ENCODE assay signal across 21 cellular contexts in the genomic region with DNA sequence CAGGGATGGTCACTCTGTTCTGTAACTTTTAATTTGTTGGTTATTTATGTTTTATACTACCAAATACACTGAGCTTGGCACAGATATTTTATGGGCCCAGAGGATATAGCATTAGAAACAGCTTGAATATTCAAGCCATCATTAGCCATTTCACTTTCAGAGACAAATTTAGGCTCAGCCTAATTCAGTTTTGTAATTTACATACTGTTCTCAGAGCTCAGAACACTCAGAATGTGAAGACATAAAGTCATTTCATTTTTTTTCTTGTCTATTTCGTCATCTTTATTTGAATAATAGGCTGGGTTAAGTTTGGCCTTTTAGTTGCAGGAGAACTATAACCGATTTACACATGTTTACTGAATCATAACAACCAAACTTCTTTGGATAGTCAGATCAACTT.
DNase-seq lines count a peak whose midpoint lies in the region; ATAC-seq and TF ChIP-seq lines count a peak whose summit lies in the region.
"Had no signal": no experiment of that assay in that cellular context is flagged by ENCODE, and none has a peak within 500 bp of the region (broad histone marks: within the 10 kb centered on the region; RNA-seq: fewer than 3 reads in every experiment).

No MANE protein-coding gene starts in this region.

- H2AK9ac ChIP-seq in IMR-90 (replicated peaks; ENCODE audit: low read depth, low read length, poor library complexity): no peak overlapping the region

- BruUV-seq in IMR-90 (replicated peaks; lab: Mats Ljungman, UMichigan): no TSS peak

- H3K4me1 ChIP-seq in IMR-90 (ENCODE audit: control insufficient read depth, insufficient read depth, low read length): no peaks in the 10 kb centered on the region
- H3K4me1 ChIP-seq: left ventricle myocardium inferior had no signal

- TF ChIP-seq CTCF in GM13977 (IDR thresholded peaks at IDR 0.05; ENCODE audit: extremely low read depth, insufficient read depth, missing control alignments) (no peak), IMR-90 (conservative IDR thresholded peaks at IDR 0.05; ENCODE audit: low read depth, low read length) (no peak), foreskin fibroblast (IDR thresholded peaks at IDR 0.05; ENCODE audit: low read depth, low read length) (no peak)

- no peaks in the 10 kb centered on the region for H3K27me3 ChIP-seq in IMR-90 (ENCODE audit: control insufficient read depth, insufficient read depth, low read length)

- dilution Hi-C loops in IMR-90 (cut with HindIII; ENCODE audit: low sequenced_read_pairs, unreplicated experiment): no loop called here

- no peak overlapping the region for H3K18ac ChIP-seq in IMR-90 (ENCODE audit: low read depth, low read length)

- H2BK5ac ChIP-seq in IMR-90 (ENCODE audit: low read depth, low read length, poor library complexity, severe bottlenecking): no peak overlapping the region

- H3K9me1 ChIP-seq in IMR-90 (ENCODE audit: insufficient read depth, low read length): no peaks in the 10 kb centered on the region

- no peak overlapping the region for H3K4me3 ChIP-seq in IMR-90 (ENCODE audit: insufficient read depth, low read depth, low read length)
- H3K4me3 ChIP-seq in foreskin fibroblast (ENCODE audit: low read depth in 1 of 2, low read length in 2 of 2): no peak overlapping the region
- H3K4me3 ChIP-seq: K562, left ventricle myocardium inferior, mucosa of descending colon had no signal

- H2BK120ac ChIP-seq in IMR-90 (ENCODE audit: low read depth, low read length): no peak overlapping the region

- H3K23ac ChIP-seq in IMR-90 (ENCODE audit: low read depth, low read length): no peak overlapping the region

- intact Hi-C loops in IMR-90 (cut with micrococcal nuclease): loop anchor here (1.0 kb wide), 1 partner anchor 262 kb away; no protein-coding TSS in a partner anchor

- POLR2A ChIA-PET in IMR-90 (lab: Charles Lee; ENCODE audit: unreplicated experiment): no interaction called here

- H2AFZ ChIP-seq in IMR-90 (replicated peaks; ENCODE audit: low read length, poor library complexity): no peak overlapping the region

- no peak overlapping the region for H3K27ac ChIP-seq in IMR-90 (ENCODE audit: insufficient read depth, low read length)
- H3K27ac ChIP-seq: C4-2B, left ventricle myocardium inferior had no signal

- H3K79me1 ChIP-seq in IMR-90 (ENCODE audit: low read depth in 1 of 2, low read length in 2 of 2): no peaks in the 10 kb centered on the region

- no peak overlapping the region for H3K4me2 ChIP-seq in IMR-90 (ENCODE audit: low read depth, low read length)
- H3K4me2 ChIP-seq: SK-N-SH had no signal

- H3K9ac ChIP-seq in IMR-90 (ENCODE audit: low read depth, low read length): no peak overlapping the region
- H3K9ac ChIP-seq: SK-N-SH had no signal

- H4K8ac ChIP-seq in IMR-90 (ENCODE audit: low read depth in 2 of 2, low read length in 2 of 2): no peak overlapping the region

- CTCF ChIA-PET in IMR-90 (lab: Yijun Ruan, JAX): interaction anchor here (1.1 kb wide), 1 partner anchor 198 kb away, joined by 3 read pairs; no protein-coding TSS in a partner anchor

- no peak overlapping the region for H3K56ac ChIP-seq in IMR-90 (ENCODE audit: extremely low read depth, insufficient read depth, low read length)

- H3K9me3 ChIP-seq in IMR-90 (ENCODE audit: control insufficient read depth, insufficient read depth, low read length): no peaks in the 10 kb centered on the region
- H3K9me3 ChIP-seq: left ventricle myocardium inferior, mucosa of descending colon, SK-N-SH had no signal

- no peak for TF ChIP-seq POLR2A in IMR-90 (IDR thresholded peaks at IDR 0.05; ENCODE audit: low read depth, low read length)

- WGBS in IMR-90 (ENCODE audit: extremely low coverage in 2 of 2, insufficient read length in 1 of 2), 2 experiments: no CpG with 5 or more reads among the region's 2 CpGs

- no peak overlapping the region for H2BK20ac ChIP-seq in IMR-90 (ENCODE audit: low read depth, low read length)

- H4K20me1 ChIP-seq in IMR-90 (ENCODE audit: insufficient read depth, low read length): no peaks in the 10 kb centered on the region

- TF ChIP-seq RAD21 in IMR-90 (IDR thresholded peaks at IDR 0.05; ENCODE audit: low read length): no peak

- H3K14ac ChIP-seq in IMR-90 (replicated peaks; ENCODE audit: low read depth, low read length): no peak overlapping the region

- in situ Hi-C loops in GM13977 (cut with MboI; ENCODE audit: low pct_unique_long_range_greater_than_20kb, low sequenced_read_pairs, unreplicated experiment) (loop anchor here (10.0 kb wide), 2 partner anchors 219 to 669 kb away; no protein-coding TSS in a partner anchor), IMR-90 (cut with MboI; ENCODE audit: low sequenced_read_pairs) (loop anchor here (10.0 kb wide), 1 partner anchor 219 kb away; no protein-coding TSS in a partner anchor)

- no peak overlapping the region for H2AK5ac ChIP-seq in IMR-90 (ENCODE audit: low read depth, low read length)

- no peak overlapping the region for H4K5ac ChIP-seq in IMR-90 (ENCODE audit: low read depth, low read length)

- H4K91ac ChIP-seq in IMR-90 (ENCODE audit: insufficient read depth, low read depth, low read length): no peak overlapping the region

- no peak overlapping the region for H3K4ac ChIP-seq in IMR-90 (ENCODE audit: low read depth, low read length)

- no peak overlapping the region for H2BK15ac ChIP-seq in IMR-90 (ENCODE audit: low read depth, low read length)

- ATAC-seq in GM21367 (IDR thresholded peaks at IDR 0.05; ENCODE audit: unreplicated experiment) (peak; percentile 53), HG02870 (IDR thresholded peaks at IDR 0.05; ENCODE audit: unreplicated experiment) (peak; percentile 81), IMR-90 (ENCODE audit: low read depth) (no peak)
- ATAC-seq: activated T-cell treated with anti-CD3 and anti-CD28 coated beads, Interleukin-2, amount 50 U/mL, for 72 hours; K562; mucosa of descending colon had no signal

- H3K36me3 ChIP-seq in IMR-90 (ENCODE audit: control insufficient read depth, insufficient read depth, low read length): no peaks in the 10 kb centered on the region
- H3K36me3 ChIP-seq: left ventricle myocardium inferior had no signal

- peak; percentile 16 for DNase-seq in GM13977 (ENCODE audit: low spot score)
- no peak for DNase-seq in IMR-90
- no peak for DNase-seq in SIG-M5 (lab: John Stamatoyannopoulos, UW)
- DNase-seq in foreskin fibroblast: no peak
- no peak for DNase-seq in activated CD4-positive, alpha-beta T cell treated with anti-CD3 and anti-CD28 coated beads, Interleukin-2, amount 50 U/mL, for 1 hour
- no peak for DNase-seq in NCI-H526 (lab: John Stamatoyannopoulos, UW)
- DNase-seq: activated CD8-positive, alpha-beta memory T cell treated with anti-CD3 and anti-CD28 coated beads for 24 hours; activated naive CD8-positive, alpha-beta T cell treated with anti-CD3 and anti-CD28 coated beads for 36 hours; activated T-cell treated with anti-CD3 and anti-CD28 coated beads, Interleukin-2, amount 50 U/mL, for 72 hours; GF-D8; left ventricle myocardium inferior; mucosa of descending colon; MV-4-11; NCI-H2081; NK-92 treated with Interleukin-12 subunit alpha and Interleukin-12 subunit beta, amount 100 ng/mL, for 24 hours; SK-N-SH; stimulated activated CD4-positive, alpha-beta T cell treated with anti-CD3 and anti-CD28 coated beads, Interleukin-4, amount 100 ng/mL, for 4 hours had no signal

TF ChIP-seq in IMR-90, 13 proteins besides CTCF, POLR2A, EP300 and RAD21:
- TF ChIP-seq CEBPB (IDR thresholded peaks at IDR 0.05; ENCODE audit: low read depth, low read length) (peak; percentile 32; the same call in 1 of the 2 replicates), NFE2L2 (IDR thresholded peaks at IDR 0.05; ENCODE audit: low read depth, low read length) (no peak)
- TF ChIP-seq, protein P1, sequence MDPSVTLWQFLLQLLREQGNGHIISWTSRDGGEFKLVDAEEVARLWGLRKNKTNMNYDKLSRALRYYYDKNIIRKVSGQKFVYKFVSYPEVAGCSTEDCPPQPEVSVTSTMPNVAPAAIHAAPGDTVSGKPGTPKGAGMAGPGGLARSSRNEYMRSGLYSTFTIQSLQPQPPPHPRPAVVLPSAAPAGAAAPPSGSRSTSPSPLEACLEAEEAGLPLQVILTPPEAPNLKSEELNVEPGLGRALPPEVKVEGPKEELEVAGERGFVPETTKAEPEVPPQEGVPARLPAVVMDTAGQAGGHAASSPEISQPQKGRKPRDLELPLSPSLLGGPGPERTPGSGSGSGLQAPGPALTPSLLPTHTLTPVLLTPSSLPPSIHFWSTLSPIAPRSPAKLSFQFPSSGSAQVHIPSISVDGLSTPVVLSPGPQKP (IDR thresholded peaks at IDR 0.05; ENCODE audit: borderline replicate concordance, low read depth, low read length): no peak
TF ChIP-seq in IMR-90: peak in this region for 1.
